ENCODE assay signal across 8 cellular contexts in genomic region chr16:22008215-22009142, GRCh38. TPM values are rescaled to one million over a fixed set of nuclear protein-coding genes. Genes with fewer than 3 reads are reported as not detected.
DNase-seq lines count a peak whose midpoint lies in the region; ATAC-seq, FAIRE-seq and TF ChIP-seq lines count a peak whose summit lies in the region.

No MANE protein-coding gene starts in this region.

- H3K9me3 ChIP-seq in BLaER1, result no peaks in the 10 kb centered on the region

- peak; percentile 19 for ATAC-seq in GM21576 (IDR thresholded peaks at IDR 0.05; ENCODE audit: unreplicated experiment)

- H3K27ac ChIP-seq in BLaER1, result peak overlapping the region; percentile 77

- peaks cover 21% of the 10 kb centered on the region for H3K4me1 ChIP-seq in BLaER1

- H3K4me3 ChIP-seq in BLaER1 (peak overlapping the region; percentile 86), bronchial epithelial cell (ENCODE audit: low read depth, low read length) (peak overlapping the region; percentile 87)

- H3K4me2 ChIP-seq in BLaER1, result peak overlapping the region; percentile 99

- no peaks in the 10 kb centered on the region for H3K27me3 ChIP-seq in BLaER1
- H3K27me3 ChIP-seq in bronchial epithelial cell (ENCODE audit: control insufficient read depth, insufficient read depth, low read length), result no peaks in the 10 kb centered on the region

- no peak for TF ChIP-seq CTCF in bronchial epithelial cell (IDR thresholded peaks at IDR 0.05; ENCODE audit: insufficient read depth, low read length, severe bottlenecking)

- FAIRE-seq in bronchial epithelial cell (lab: Jason Lieb, UNC) (no peak), RCC 7860 (lab: Jason Lieb, UNC) (no peak)

- DNase-seq in RPMI8226, result peak; percentile 32
- DNase-seq in bronchial epithelial cell (ENCODE audit: low read depth), result no peak
- DNase-seq in left kidney (ENCODE audit: low read depth, low spot score), result peak; percentile 66
- peak; percentile 16 for DNase-seq in stimulated activated CD4-positive, alpha-beta T cell treated with anti-CD3 and anti-CD28 coated beads, Interleukin-4, amount 100 ng/mL, for 24 hours
- DNase-seq in SK-N-DZ (ENCODE audit: low spot score), result no peak
- no peak for DNase-seq in RCC 7860 (ENCODE audit: low spot score)

- H3K9ac ChIP-seq in BLaER1, result peak overlapping the region; percentile 86

- peaks cover 51% of the 10 kb centered on the region for H4K20me1 ChIP-seq in BLaER1

- H3K36me3 ChIP-seq in BLaER1 (no peaks in the 10 kb centered on the region), bronchial epithelial cell (ENCODE audit: control insufficient read depth, insufficient read depth, low read length) (no peaks in the 10 kb centered on the region)

RNA-seq across cellular contexts. Expression of gene MOSMO, which starts 0.6 kb away (rescaled TPM):
- 9.7 and 17.6 TPM in 2 replicates for total RNA-seq in bronchial epithelial cell
- 10.2 and 14.6 TPM in 2 replicates for polyA plus RNA-seq in SK-N-DZ (2014; cell fraction: cytosol; rRNA removed)
- 27.2 and 29.0 TPM in 2 replicates for polyA plus RNA-seq in SK-N-DZ (2014; cell fraction: nucleus; rRNA removed)

RNA-seq across cellular contexts. Expression of gene PDZD9, which starts 7.6 kb away (rescaled TPM):
- not detected in 2 replicates for total RNA-seq in bronchial epithelial cell
- not detected in 2 replicates for polyA plus RNA-seq in SK-N-DZ (2014; cell fraction: cytosol; rRNA removed)
- polyA plus RNA-seq in SK-N-DZ (2014; cell fraction: nucleus; rRNA removed), result not detected in 2 replicates

RNA-seq across cellular contexts. Expression of gene UQCRC2, which starts 55.3 kb away (rescaled TPM):
- total RNA-seq in bronchial epithelial cell, result 250 and 252 TPM in 2 replicates
- polyA plus RNA-seq in SK-N-DZ (2014; cell fraction: cytosol; rRNA removed), result 245 and 290 TPM in 2 replicates
- 148 and 149 TPM in 2 replicates for polyA plus RNA-seq in SK-N-DZ (2014; cell fraction: nucleus; rRNA removed)

Comparison
In these comparisons a context has a peak if more than half of its experiments do, and no peak if none do; other contexts are left out.
1. DNase-seq: peak in RPMI8226 (single experiment), left kidney (single experiment) and stimulated activated CD4-positive, alpha-beta T cell treated with anti-CD3 and anti-CD28 coated beads, Interleukin-4, amount 100 ng/mL, for 24 hours (single experiment); none in bronchial epithelial cell (single experiment), SK-N-DZ (single experiment) and RCC 7860 (single experiment).